Comparison of ENCODE assay signal across 3 cellular contexts in genomic region chr1:211716555-211716954, GRCh38. TPM values are rescaled to one million over a fixed set of nuclear protein-coding genes. Genes with fewer than 3 reads are reported as not detected.
"Had no signal": no experiment of that assay in that cellular context is flagged by ENCODE, and none has a peak within 500 bp of the region (broad histone marks: within the 10 kb centered on the region; RNA-seq: fewer than 3 reads in every experiment).

No MANE protein-coding gene starts in this region.

RNA-seq across cellular contexts. Expression of gene NEK2, which starts 41.1 kb away (rescaled TPM):
- total RNA-seq: ascending aorta, body of pancreas, cardiac septum had no signal
